27 cellular contexts compared by ENCODE assay signal in genomic region chr2:21020668-21021288, GRCh38. TPM values are rescaled to one million over a fixed set of nuclear protein-coding genes. Genes with fewer than 3 reads are reported as not detected.
DNase-seq lines count a peak whose midpoint lies in the region; ATAC-seq and TF ChIP-seq lines count a peak whose summit lies in the region.
"Had no signal": no experiment of that assay in that cellular context is flagged by ENCODE, and none has a peak within 500 bp of the region (broad histone marks: within the 10 kb centered on the region; RNA-seq: fewer than 3 reads in every experiment).

No MANE protein-coding gene starts in this region.

- H3K4me3 ChIP-seq in coronary artery, result no peak overlapping the region
- no peak overlapping the region for H3K4me3 ChIP-seq in liver (ENCODE audit: low read depth in 1 of 3, low read length in 3 of 3)
- H3K4me3 ChIP-seq: BLaER1, GM12878 had no signal

- TF ChIP-seq CTCF in coronary artery (IDR thresholded peaks at IDR 0.05) (no peak), liver (IDR thresholded peaks at IDR 0.05; ENCODE audit: low read depth, low read length, missing input control) (no peak)

- peak; percentile 14 for ATAC-seq in left lobe of liver
- ATAC-seq in HG03280 (IDR thresholded peaks at IDR 0.05; ENCODE audit: unreplicated experiment), result no peak
- ATAC-seq: GM12878 had no signal

- peaks cover 0 to 12% (median 2%) of the 10 kb centered on the region in 4 donors for H3K4me1 ChIP-seq in liver (ENCODE audit: control insufficient read depth in 4 of 4, insufficient read depth in 4 of 4, low read length in 3 of 4)
- H3K4me1 ChIP-seq: BE2C had no signal

- no peak for TF ChIP-seq RAD21 in liver (IDR thresholded peaks at IDR 0.05)

- H3K36me3 ChIP-seq in liver (ENCODE audit: control insufficient read depth in 4 of 4, insufficient read depth in 3 of 4, low read depth in 1 of 4, low read length in 3 of 4), result peaks cover 12 to 92% (median 88%) of the 10 kb centered on the region in 4 donors
- H3K36me3 ChIP-seq: BE2C, BLaER1 had no signal

- no peaks in the 10 kb centered on the region for H3K27me3 ChIP-seq in liver (ENCODE audit: control insufficient read depth in 4 of 4, insufficient read depth in 4 of 4, low read length in 3 of 4)
- H3K27me3 ChIP-seq: BE2C, BLaER1 had no signal

- peak; percentile 11 for DNase-seq in coronary artery (ENCODE audit: low spot score)
- no peak for DNase-seq in left lobe of liver (ENCODE audit: low spot score)
- no peak for DNase-seq in inferior parietal cortex (ENCODE audit: extremely low spot score)
- no peak for DNase-seq in NCI-H1436 (lab: John Stamatoyannopoulos, UW)
- no peak for DNase-seq in NCI-H2196 treated with DMSO at 0.1 percent for 48 hours (lab: John Stamatoyannopoulos, UW; ENCODE audit: unreplicated experiment)
- DNase-seq: 8988T; ACHN; BE2C; C1 segment of cervical spinal cord; CD4-positive, alpha-beta memory T cell; CD4-positive, CD25-positive, alpha-beta regulatory T cell; CD8-positive, alpha-beta memory T cell; COR-L47; DMS 273 treated with DMSO at 0.1 percent for 48 hours; DMS153; DMS53; DMS79; DND-41; EL; GDM1 had no signal

- no peak overlapping the region for H3K27ac ChIP-seq in coronary artery
- no peak overlapping the region for H3K27ac ChIP-seq in liver (ENCODE audit: low read depth in 1 of 2, low read length in 2 of 2)
- H3K27ac ChIP-seq: BLaER1 had no signal

- H3K9me3 ChIP-seq in liver (ENCODE audit: control insufficient read depth in 4 of 4, low read length in 3 of 4), result no peaks in the 10 kb centered on the region
- H3K9me3 ChIP-seq: BE2C, BLaER1 had no signal

- WGBS in liver, result 98% methylated on average over 2 of the region's 2 CpGs

- H3K9ac ChIP-seq in liver (ENCODE audit: low read depth in 1 of 2, low read length in 2 of 2), result no peak overlapping the region
- H3K9ac ChIP-seq: BLaER1 had no signal

TF ChIP-seq in liver, 16 proteins besides CTCF, POLR2A, EP300 and RAD21:
- TF ChIP-seq ZBTB33 (IDR thresholded peaks at IDR 0.05), result no peak
- no peak for TF ChIP-seq HNF4A (conservative IDR thresholded peaks at IDR 0.05)
- TF ChIP-seq HNF4G (IDR thresholded peaks at IDR 0.05), result no peak
- no peak for TF ChIP-seq YY1 (IDR thresholded peaks at IDR 0.05)
- TF ChIP-seq EGR1 (IDR thresholded peaks at IDR 0.05; ENCODE audit: low read depth in 2 of 2), result no peak
- no peak for TF ChIP-seq FOXA1 (IDR thresholded peaks at IDR 0.05)
- peak; percentile 4 to 9 for TF ChIP-seq JUND (IDR thresholded peaks at IDR 0.05)

RNA-seq across cellular contexts. Expression of gene APOB, which starts 23.1 kb away (rescaled TPM):
- total RNA-seq in left lobe of liver, result 2,405 TPM
- 1,000 to 10,000 TPM; 2,357 to 2,949 TPM for total RNA-seq in liver
- polyA plus RNA-seq in liver, result 100 to 1,000 TPM; 431 to 570 TPM
- total RNA-seq: A673; CD4-positive, alpha-beta memory T cell; CD4-positive, CD25-positive, alpha-beta regulatory T cell; CD8-positive, alpha-beta memory T cell; Daoy; G401 had no signal
- polyA plus RNA-seq: CD4-positive, alpha-beta memory T cell; CD4-positive, CD25-positive, alpha-beta regulatory T cell; CD8-positive, alpha-beta memory T cell; GM12878 had no signal
